8 cellular contexts compared by ENCODE assay signal in the genomic region with DNA sequence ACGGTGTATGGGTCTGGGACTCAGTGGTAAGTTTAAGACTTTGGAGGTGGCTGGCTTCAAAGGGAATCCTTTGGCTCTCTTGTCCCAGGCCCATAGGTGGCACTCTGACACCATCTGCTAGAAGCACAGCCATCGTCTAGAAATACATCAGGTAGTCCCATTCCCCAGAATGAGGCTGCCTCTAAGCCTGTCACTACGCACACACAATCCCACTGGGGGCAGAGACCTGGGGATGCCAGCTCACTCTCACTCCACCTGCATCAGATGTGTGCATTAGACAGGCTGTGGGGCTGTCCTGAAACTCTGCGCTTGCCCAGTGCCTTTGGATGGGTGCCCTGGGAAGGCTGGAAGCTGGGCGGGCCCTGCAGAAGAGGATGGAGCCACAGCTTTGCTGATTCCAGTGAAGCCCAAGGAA.
DNase-seq lines count a peak whose midpoint lies in the region; ATAC-seq, FAIRE-seq and TF ChIP-seq lines count a peak whose summit lies in the region.

No MANE protein-coding gene starts in this region.

- H4K20me1 ChIP-seq in neural progenitor cell (ENCODE audit: low read depth), result peaks cover 5% of the 10 kb centered on the region

- no peak for TF ChIP-seq POLR2A in erythroblast (IDR thresholded peaks at IDR 0.05; ENCODE audit: low read length)

- intact Hi-C loops in Caco-2 (cut with micrococcal nuclease; ENCODE audit: unreplicated experiment), result loop anchor here (1.0 to 10.0 kb wide), 8 partner anchors 27 to 842 kb away; no protein-coding TSS in a partner anchor

- no peaks in the 10 kb centered on the region for H3K4me1 Mint-ChIP-seq in Caco-2 (ENCODE audit: low read depth, unreplicated experiment)
- no peaks in the 10 kb centered on the region for H3K4me1 Mint-ChIP-seq in neural progenitor cell
- no peaks in the 10 kb centered on the region for H3K4me1 Mint-ChIP-seq in CD8-positive, alpha-beta memory T cell
- no peaks in the 10 kb centered on the region for H3K4me1 Mint-ChIP-seq in T-helper 17 cell

- no peaks in the 10 kb centered on the region for H3K27me3 ChIP-seq in Caco-2 (replicated peaks; ENCODE audit: control insufficient read depth, insufficient read depth, low read length)
- H3K27me3 ChIP-seq in neural progenitor cell, result no peaks in the 10 kb centered on the region
- no peaks in the 10 kb centered on the region for H3K27me3 ChIP-seq in CD8-positive, alpha-beta memory T cell (ENCODE audit: insufficient read depth, low read length, poor library complexity, severe bottlenecking)

- H3K9me3 Mint-ChIP-seq in Caco-2 (ENCODE audit: unreplicated experiment), result no peaks in the 10 kb centered on the region
- no peaks in the 10 kb centered on the region for H3K9me3 Mint-ChIP-seq in neural progenitor cell
- H3K9me3 Mint-ChIP-seq in CD8-positive, alpha-beta memory T cell, result no peaks in the 10 kb centered on the region

- no TSS peak for BruUV-seq in Caco-2 (replicated peaks; lab: Mats Ljungman, UMichigan)

- POLR2A ChIA-PET in Caco-2 (lab: Charles Lee), result no interaction called here
- POLR2A ChIA-PET in CD8-positive, alpha-beta memory T cell (lab: Charles Lee), result no interaction called here

- peak overlapping the region; percentile 30 for H3K27ac Mint-ChIP-seq in Caco-2 (ENCODE audit: unreplicated experiment)
- H3K27ac Mint-ChIP-seq in neural progenitor cell, result no peak overlapping the region
- H3K27ac Mint-ChIP-seq in CD8-positive, alpha-beta memory T cell, result no peak overlapping the region
- H3K27ac Mint-ChIP-seq in T-helper 17 cell, result no peak overlapping the region

- H3K4me2 ChIP-seq in neural progenitor cell, result no peak overlapping the region

- H3K4me3 Mint-ChIP-seq in Caco-2 (ENCODE audit: unreplicated experiment) (no peak overlapping the region), neural progenitor cell (no peak overlapping the region), T-helper 17 cell (no peak overlapping the region)
- H3K4me3 Mint-ChIP-seq in CD8-positive, alpha-beta memory T cell, result no peak overlapping the region

- no peaks in the 10 kb centered on the region for H3F3A ChIP-seq in neural progenitor cell (ENCODE audit: low read depth)

- TF ChIP-seq CTCF in Caco-2 (IDR thresholded peaks at IDR 0.05; ENCODE audit: insufficient read depth in 1 of 2, low read depth in 1 of 2, low read length in 1 of 2, severe bottlenecking in 1 of 2, unreplicated experiment in 1 of 2), result peak; percentile 63 to 84
- peak; percentile 78 for TF ChIP-seq CTCF in neural progenitor cell (IDR thresholded peaks at IDR 0.05)

- H2AFZ ChIP-seq in neural progenitor cell (replicated peaks), result no peak overlapping the region

- no peaks in the 10 kb centered on the region for H3K36me3 Mint-ChIP-seq in Caco-2 (ENCODE audit: insufficient read depth, unreplicated experiment)
- H3K36me3 Mint-ChIP-seq in neural progenitor cell, result no peaks in the 10 kb centered on the region
- no peaks in the 10 kb centered on the region for H3K36me3 Mint-ChIP-seq in CD8-positive, alpha-beta memory T cell
- H3K36me3 Mint-ChIP-seq in T-helper 17 cell (ENCODE audit: low read depth), result peaks cover 4% of the 10 kb centered on the region

- no peak overlapping the region for H3K9ac ChIP-seq in neural progenitor cell

- ATAC-seq in T-helper 17 cell, result no peak

- H3K4me3 ChIP-seq in Caco-2 (ENCODE audit: low read depth, low read length) (no peak overlapping the region), neural progenitor cell (no peak overlapping the region)
- no peak overlapping the region for H3K4me3 ChIP-seq in CD8-positive, alpha-beta memory T cell (ENCODE audit: low read length)

- H3K4me1 ChIP-seq in Caco-2 (no peaks in the 10 kb centered on the region), neural progenitor cell (peaks cover 9% of the 10 kb centered on the region)
- H3K4me1 ChIP-seq in CD8-positive, alpha-beta memory T cell (ENCODE audit: insufficient read depth, low read length), result no peaks in the 10 kb centered on the region

- FAIRE-seq in RCC 7860 (lab: Jason Lieb, UNC), result no peak

- no peaks in the 10 kb centered on the region for H3K79me2 ChIP-seq in neural progenitor cell (ENCODE audit: low read depth)

- DNase-seq in Caco-2 (peak; percentile 68), HCEC 1CT (peak; percentile 25), RCC 7860 (ENCODE audit: low spot score) (peak; percentile 46), erythroblast (lab: John Stamatoyannopoulos, UW) (peak; percentile 29 to 64), neural progenitor cell (ENCODE audit: low spot score) (peak; percentile 78), epidermal melanocyte (ENCODE audit: insufficient read length, low spot score) (no peak), T-helper 17 cell (no peak)
- DNase-seq in CD8-positive, alpha-beta memory T cell, result no peak

- H3K36me3 ChIP-seq in Caco-2 (ENCODE audit: control insufficient read depth, insufficient read depth, low read length) (no peaks in the 10 kb centered on the region), neural progenitor cell (no peaks in the 10 kb centered on the region)
- no peaks in the 10 kb centered on the region for H3K36me3 ChIP-seq in CD8-positive, alpha-beta memory T cell (ENCODE audit: insufficient read depth, low read length)

- no peaks in the 10 kb centered on the region for H3K9me3 ChIP-seq in Caco-2
- no peaks in the 10 kb centered on the region for H3K9me3 ChIP-seq in neural progenitor cell (ENCODE audit: low read depth)
- H3K9me3 ChIP-seq in CD8-positive, alpha-beta memory T cell (ENCODE audit: low read length), result no peaks in the 10 kb centered on the region
- no peaks in the 10 kb centered on the region for H3K9me3 ChIP-seq in T-helper 17 cell (ENCODE audit: control insufficient read depth, low read length, poor library complexity, severe bottlenecking)

- H3K27me3 Mint-ChIP-seq in Caco-2 (ENCODE audit: insufficient read depth, unreplicated experiment), result no peaks in the 10 kb centered on the region
- H3K27me3 Mint-ChIP-seq in neural progenitor cell (ENCODE audit: insufficient read depth, low read depth), result peaks cover 4% of the 10 kb centered on the region
- peaks cover 4 to 13% of the 10 kb centered on the region in 2 donors for H3K27me3 Mint-ChIP-seq in CD8-positive, alpha-beta memory T cell
- peaks cover 30% of the 10 kb centered on the region for H3K27me3 Mint-ChIP-seq in T-helper 17 cell

- CTCF ChIA-PET in Caco-2 (lab: Charles Lee), result interaction anchor here (0.5 to 1.2 kb wide), 5 partner anchors 13 to 842 kb away, joined by 3 read pairs; no protein-coding TSS in a partner anchor
- CTCF ChIA-PET in CD8-positive, alpha-beta memory T cell (lab: Charles Lee), result no interaction called here

- H3K27ac ChIP-seq in neural progenitor cell, result no peak overlapping the region
- no peak overlapping the region for H3K27ac ChIP-seq in CD8-positive, alpha-beta memory T cell (ENCODE audit: low read depth, low read length)

Comparison
In these comparisons a context has a peak if more than half of its experiments do, and no peak if none do; other contexts are left out.
1. DNase-seq: peak in Caco-2 (2 of 2), HCEC 1CT (single experiment), RCC 7860 (single experiment), erythroblast (2 of 2) and neural progenitor cell (single experiment); none in epidermal melanocyte (single experiment), CD8-positive, alpha-beta memory T cell (0 of 5) and T-helper 17 cell (0 of 3).